In the genomic region with DNA sequence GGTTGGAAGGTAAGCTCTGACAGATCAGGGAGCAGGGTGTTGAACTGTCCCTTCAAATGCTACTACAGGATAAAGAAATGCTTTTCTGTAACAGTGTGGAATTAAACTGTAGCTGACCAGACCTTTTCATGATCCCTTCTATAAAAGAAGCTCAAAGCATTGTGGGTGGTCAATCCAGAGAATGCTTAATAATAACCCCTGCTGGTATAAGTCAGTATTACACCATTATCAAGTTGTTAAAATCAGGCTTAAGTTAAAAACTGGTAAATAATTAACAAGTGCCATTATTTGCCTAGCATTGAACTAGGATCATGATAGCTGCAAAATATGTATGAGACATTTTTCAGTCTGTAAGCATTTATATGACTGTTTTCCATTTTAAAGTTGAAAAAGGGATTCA, we compare ENCODE assay signal across 1 cellular context.
TF ChIP-seq lines count a peak whose summit lies in the region.

No MANE protein-coding gene starts in this region.

TF ChIP-seq in SK-N-SH, 30 proteins besides CTCF, POLR2A, EP300 and RAD21 (continued from another document):
- TF ChIP-seq, protein P1, sequence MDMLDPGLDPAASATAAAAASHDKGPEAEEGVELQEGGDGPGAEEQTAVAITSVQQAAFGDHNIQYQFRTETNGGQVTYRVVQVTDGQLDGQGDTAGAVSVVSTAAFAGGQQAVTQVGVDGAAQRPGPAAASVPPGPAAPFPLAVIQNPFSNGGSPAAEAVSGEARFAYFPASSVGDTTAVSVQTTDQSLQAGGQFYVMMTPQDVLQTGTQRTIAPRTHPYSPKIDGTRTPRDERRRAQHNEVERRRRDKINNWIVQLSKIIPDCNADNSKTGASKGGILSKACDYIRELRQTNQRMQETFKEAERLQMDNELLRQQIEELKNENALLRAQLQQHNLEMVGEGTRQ (IDR thresholded peaks at IDR 0.05; ENCODE audit: borderline replicate concordance, low read depth, low read length) = no peak
- no peak for TF ChIP-seq SMC3 (IDR thresholded peaks at IDR 0.05; ENCODE audit: low read depth, low read length)
- TF ChIP-seq, protein P2, sequence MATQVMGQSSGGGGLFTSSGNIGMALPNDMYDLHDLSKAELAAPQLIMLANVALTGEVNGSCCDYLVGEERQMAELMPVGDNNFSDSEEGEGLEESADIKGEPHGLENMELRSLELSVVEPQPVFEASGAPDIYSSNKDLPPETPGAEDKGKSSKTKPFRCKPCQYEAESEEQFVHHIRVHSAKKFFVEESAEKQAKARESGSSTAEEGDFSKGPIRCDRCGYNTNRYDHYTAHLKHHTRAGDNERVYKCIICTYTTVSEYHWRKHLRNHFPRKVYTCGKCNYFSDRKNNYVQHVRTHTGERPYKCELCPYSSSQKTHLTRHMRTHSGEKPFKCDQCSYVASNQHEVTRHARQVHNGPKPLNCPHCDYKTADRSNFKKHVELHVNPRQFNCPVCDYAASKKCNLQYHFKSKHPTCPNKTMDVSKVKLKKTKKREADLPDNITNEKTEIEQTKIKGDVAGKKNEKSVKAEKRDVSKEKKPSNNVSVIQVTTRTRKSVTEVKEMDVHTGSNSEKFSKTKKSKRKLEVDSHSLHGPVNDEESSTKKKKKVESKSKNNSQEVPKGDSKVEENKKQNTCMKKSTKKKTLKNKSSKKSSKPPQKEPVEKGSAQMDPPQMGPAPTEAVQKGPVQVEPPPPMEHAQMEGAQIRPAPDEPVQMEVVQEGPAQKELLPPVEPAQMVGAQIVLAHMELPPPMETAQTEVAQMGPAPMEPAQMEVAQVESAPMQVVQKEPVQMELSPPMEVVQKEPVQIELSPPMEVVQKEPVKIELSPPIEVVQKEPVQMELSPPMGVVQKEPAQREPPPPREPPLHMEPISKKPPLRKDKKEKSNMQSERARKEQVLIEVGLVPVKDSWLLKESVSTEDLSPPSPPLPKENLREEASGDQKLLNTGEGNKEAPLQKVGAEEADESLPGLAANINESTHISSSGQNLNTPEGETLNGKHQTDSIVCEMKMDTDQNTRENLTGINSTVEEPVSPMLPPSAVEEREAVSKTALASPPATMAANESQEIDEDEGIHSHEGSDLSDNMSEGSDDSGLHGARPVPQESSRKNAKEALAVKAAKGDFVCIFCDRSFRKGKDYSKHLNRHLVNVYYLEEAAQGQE (IDR thresholded peaks at IDR 0.05; ENCODE audit: low read depth, low read length) = no peak
